Comparison of ENCODE assay signal across 22 cellular contexts in genomic region chr15:80431635-80432034, GRCh38. TPM values are rescaled to one million over a fixed set of nuclear protein-coding genes. Genes with fewer than 3 reads are reported as not detected.
"Had no signal": no experiment of that assay in that cellular context is flagged by ENCODE, and none has a peak within 500 bp of the region (broad histone marks: within the 10 kb centered on the region; RNA-seq: fewer than 3 reads in every experiment).

No MANE protein-coding gene starts in this region.

- H3K4me3 ChIP-seq: heart right ventricle, lower lobe of right lung, mucosa of descending colon, tibial artery had no signal

- H3K27me3 ChIP-seq: tibial artery had no signal

- H3K27ac ChIP-seq: epithelial cell of prostate, heart right ventricle, lower lobe of right lung, tibial artery, VCaP had no signal

- FAIRE-seq: kidney had no signal

- DNase-seq: activated CD4-positive, alpha-beta T cell treated with anti-CD3 and anti-CD28 coated beads, Interleukin-2, amount 10 ng/mL, durations not matched to agents 7 days and 5 days; activated CD4-positive, CD25-positive, alpha-beta regulatory T cell treated with anti-CD3 and anti-CD28 coated beads, Interleukin-2, amount 50 U/mL, for 72 hours; activated CD8-positive, alpha-beta memory T cell treated with anti-CD3 and anti-CD28 coated beads, Interleukin-2, amount 10 ng/mL, durations not matched to agents 7 days and 5 days; activated CD8-positive, alpha-beta T cell treated with anti-CD3 and anti-CD28 coated beads for 36 hours; activated effector memory CD4-positive, alpha-beta T cell treated with anti-CD3 and anti-CD28 coated beads, Interleukin-2, amount 50 U/mL, for 16 hours; activated naive CD4-positive, alpha-beta T cell treated with anti-CD3 and anti-CD28 coated beads, Interleukin-2, amount 10 ng/mL, durations not matched to agents 7 days and 5 days; activated T-cell treated with anti-CD3 and anti-CD28 coated beads for 4 hours; amygdala; cerebellar nuclear complex; cortex of kidney; heart right ventricle; kidney; lower lobe of right lung; mesendoderm; mucosa of descending colon; naive B cell; retina; stimulated activated CD4-positive, alpha-beta T cell treated with anti-CD3 and anti-CD28 coated beads, Interleukin-1b, Interleukin-23, amount 100 ng/mL, for 48 hours; tibial artery had no signal

- H3K27ac Mint-ChIP-seq: activated CD4-positive, alpha-beta T cell treated with anti-CD3 and anti-CD28 coated beads, Interleukin-2, amount 10 ng/mL, durations not matched to agents 7 days and 5 days; activated CD8-positive, alpha-beta memory T cell treated with anti-CD3 and anti-CD28 coated beads, Interleukin-2, amount 10 ng/mL, durations not matched to agents 7 days and 5 days; activated CD8-positive, alpha-beta T cell treated with anti-CD3 and anti-CD28 coated beads for 36 hours; activated naive CD4-positive, alpha-beta T cell treated with anti-CD3 and anti-CD28 coated beads, Interleukin-2, amount 10 ng/mL, durations not matched to agents 7 days and 5 days; naive B cell; stimulated activated naive CD8-positive, alpha-beta T cell treated with anti-CD3 and anti-CD28 coated beads, Interleukin-15, Interleukin-2, amounts not matched to agents 100 ng/mL and 50 ng/mL, for 24 hours had no signal

- H3K4me1 ChIP-seq: heart right ventricle, lower lobe of right lung, tibial artery had no signal

- H3K36me3 Mint-ChIP-seq: activated CD8-positive, alpha-beta memory T cell treated with anti-CD3 and anti-CD28 coated beads, Interleukin-2, amount 10 ng/mL, durations not matched to agents 7 days and 5 days; activated naive CD4-positive, alpha-beta T cell treated with anti-CD3 and anti-CD28 coated beads, Interleukin-2, amount 10 ng/mL, durations not matched to agents 7 days and 5 days; naive B cell had no signal

- H3K36me3 ChIP-seq: heart right ventricle, lower lobe of right lung, tibial artery had no signal

- H3K4me1 Mint-ChIP-seq: activated CD4-positive, alpha-beta T cell treated with anti-CD3 and anti-CD28 coated beads, Interleukin-2, amount 10 ng/mL, durations not matched to agents 7 days and 5 days; activated CD8-positive, alpha-beta memory T cell treated with anti-CD3 and anti-CD28 coated beads, Interleukin-2, amount 10 ng/mL, durations not matched to agents 7 days and 5 days; activated naive CD4-positive, alpha-beta T cell treated with anti-CD3 and anti-CD28 coated beads, Interleukin-2, amount 10 ng/mL, durations not matched to agents 7 days and 5 days; naive B cell had no signal

- ATAC-seq: activated CD8-positive, alpha-beta memory T cell treated with anti-CD3 and anti-CD28 coated beads, Interleukin-2, amount 10 ng/mL, durations not matched to agents 7 days and 5 days; activated CD8-positive, alpha-beta T cell treated with anti-CD3 and anti-CD28 coated beads for 36 hours; heart right ventricle; lower lobe of right lung; mucosa of descending colon had no signal

- H3K9me3 Mint-ChIP-seq: activated CD4-positive, alpha-beta T cell treated with anti-CD3 and anti-CD28 coated beads, Interleukin-2, amount 10 ng/mL, durations not matched to agents 7 days and 5 days; activated CD8-positive, alpha-beta T cell treated with anti-CD3 and anti-CD28 coated beads for 36 hours; activated naive CD4-positive, alpha-beta T cell treated with anti-CD3 and anti-CD28 coated beads, Interleukin-2, amount 10 ng/mL, durations not matched to agents 7 days and 5 days; naive B cell; stimulated activated naive CD8-positive, alpha-beta T cell treated with anti-CD3 and anti-CD28 coated beads, Interleukin-15, Interleukin-2, amounts not matched to agents 100 ng/mL and 50 ng/mL, for 24 hours had no signal

- H3K4me3 Mint-ChIP-seq: activated CD4-positive, alpha-beta T cell treated with anti-CD3 and anti-CD28 coated beads, Interleukin-2, amount 10 ng/mL, durations not matched to agents 7 days and 5 days; activated CD8-positive, alpha-beta memory T cell treated with anti-CD3 and anti-CD28 coated beads, Interleukin-2, amount 10 ng/mL, durations not matched to agents 7 days and 5 days; activated CD8-positive, alpha-beta T cell treated with anti-CD3 and anti-CD28 coated beads for 36 hours; activated naive CD4-positive, alpha-beta T cell treated with anti-CD3 and anti-CD28 coated beads, Interleukin-2, amount 10 ng/mL, durations not matched to agents 7 days and 5 days; stimulated activated naive CD8-positive, alpha-beta T cell treated with anti-CD3 and anti-CD28 coated beads, Interleukin-15, Interleukin-2, amounts not matched to agents 100 ng/mL and 50 ng/mL, for 24 hours had no signal

RNA-seq across cellular contexts. Expression of gene ARNT2, which starts 27.5 kb away (rescaled TPM):
- total RNA-seq: activated CD4-positive, alpha-beta T cell treated with anti-CD3 and anti-CD28 coated beads, Interleukin-2, amount 10 ng/mL, durations not matched to agents 7 days and 5 days; activated CD8-positive, alpha-beta memory T cell treated with anti-CD3 and anti-CD28 coated beads, Interleukin-2, amount 10 ng/mL, durations not matched to agents 7 days and 5 days had no signal
